14 cellular contexts compared by ENCODE assay signal in genomic region chr17:77379837-77380236, GRCh38.
A peak's percentile ranks its signal among the peaks of the same experiment; 100 is the strongest.
DNase-seq lines count a peak whose midpoint lies in the region; ATAC-seq and TF ChIP-seq lines count a peak whose summit lies in the region.
"Had no signal": no experiment of that assay in that cellular context is flagged by ENCODE, and none has a peak within 500 bp of the region (broad histone marks: within the 10 kb centered on the region; RNA-seq: fewer than 3 reads in every experiment).

No MANE protein-coding gene starts in this region.

- peak overlapping the region; percentile 96 to 100 (median 99) for H3K4me2 ChIP-seq in BLaER1 treated with 17β-estradiol and CSF1 and Interleukin-3, amounts not matched to agents 10 nM and 100 nM

- H4K20me1 ChIP-seq in BLaER1 treated with 17β-estradiol and CSF1 and Interleukin-3, amounts not matched to agents 10 nM and 100 nM, result peaks cover 94 to 100% (median 98%) of the 10 kb centered on the region in 11 experiments

- no peak overlapping the region for H3K4me3 ChIP-seq in BLaER1 treated with 17β-estradiol and CSF1 and Interleukin-3, amounts not matched to agents 10 nM and 100 nM
- H3K4me3 ChIP-seq in WERI-Rb-1 (ENCODE audit: low read depth, low read length) (no peak overlapping the region), skeletal muscle tissue (ENCODE audit: low read length in 3 of 3) (no peak overlapping the region), body of pancreas (no peak overlapping the region)
- H3K4me3 ChIP-seq: psoas muscle, SJCRH30 had no signal

- 67 to 75% methylated on average over 6 of the region's 6 CpGs for WGBS in body of pancreas, 2 donors

- ATAC-seq in body of pancreas, result no peak
- ATAC-seq: psoas muscle had no signal

- peak overlapping the region in 5 of 11 experiments; percentile 18 to 34 (median 31); a peak in 4 of 22 replicates for H3K9ac ChIP-seq in BLaER1 treated with 17β-estradiol and CSF1 and Interleukin-3, amounts not matched to agents 10 nM and 100 nM
- H3K9ac ChIP-seq in skeletal muscle tissue (ENCODE audit: low read depth in 1 of 3, low read length in 3 of 3), result no peak overlapping the region

- no peaks in the 10 kb centered on the region for H3K9me3 ChIP-seq in BLaER1 treated with 17β-estradiol and CSF1 and Interleukin-3, amounts not matched to agents 10 nM and 100 nM (replicated peaks in 1 of 11)
- H3K9me3 ChIP-seq in WERI-Rb-1 (ENCODE audit: severe bottlenecking), result no peaks in the 10 kb centered on the region
- H3K9me3 ChIP-seq in skeletal muscle tissue (ENCODE audit: control insufficient read depth in 3 of 3, low read length in 3 of 3), result no peaks in the 10 kb centered on the region
- H3K9me3 ChIP-seq in body of pancreas, result no peaks in the 10 kb centered on the region
- H3K9me3 ChIP-seq: psoas muscle, SJCRH30 had no signal

- DNase-seq in WERI-Rb-1, result no peak
- no peak for DNase-seq in NOMO-1 treated with dmso at 0.1 percent for 144 hours (lab: John Stamatoyannopoulos, UW; ENCODE audit: unreplicated experiment)
- DNase-seq in cerebellar nuclear complex (lab: John Stamatoyannopoulos, UW), result no peak
- DNase-seq in NCI-H510A (lab: John Stamatoyannopoulos, UW), result no peak
- no peak for DNase-seq in body of pancreas
- DNase-seq: activated CD8-positive, alpha-beta memory T cell treated with anti-CD3 and anti-CD28 coated beads for 24 hours; activated effector memory CD4-positive, alpha-beta T cell treated with Interleukin-2 at 50 U/mL for 16 hours; immature natural killer cell; psoas muscle; SJCRH30; stimulated activated CD8-positive, alpha-beta memory T cell treated with anti-CD3 and anti-CD28 coated beads, Interleukin-4, amount 100 ng/mL, for 48 hours had no signal

- H3K36me3 ChIP-seq in BLaER1 treated with 17β-estradiol and CSF1 and Interleukin-3, amounts not matched to agents 10 nM and 100 nM, result peaks cover 0 to 35% (median 12%) of the 10 kb centered on the region in 11 experiments; a peak in 14 of 22 replicates
- peaks cover 34% of the 10 kb centered on the region for H3K36me3 ChIP-seq in WERI-Rb-1
- H3K36me3 ChIP-seq in skeletal muscle tissue (ENCODE audit: control insufficient read depth in 3 of 3, insufficient read depth in 3 of 3, low read length in 3 of 3), result no peaks in the 10 kb centered on the region
- no peaks in the 10 kb centered on the region for H3K36me3 ChIP-seq in body of pancreas (replicated peaks in 1 of 2; ENCODE audit: insufficient read depth in 1 of 2, low read depth in 2 of 2)

- H3K27ac ChIP-seq in BLaER1 treated with 17β-estradiol and CSF1 and Interleukin-3, amounts not matched to agents 10 nM and 100 nM, result peak overlapping the region in 1 of 11 experiments; percentile 34; a peak in 1 of 22 replicates
- peak overlapping the region; percentile 89 for H3K27ac ChIP-seq in WERI-Rb-1
- H3K27ac ChIP-seq in layer of hippocampus (ENCODE audit: low read depth, low read length), result peak overlapping the region; percentile 77
- peak overlapping the region; percentile 40 for H3K27ac ChIP-seq in skeletal muscle tissue (ENCODE audit: low read depth, low read length)
- peak overlapping the region in 2 of 4 donors; percentile 28 to 93 for H3K27ac ChIP-seq in body of pancreas
- H3K27ac ChIP-seq: psoas muscle, SJCRH30 had no signal

- no peak for TF ChIP-seq POLR2A in body of pancreas (IDR thresholded peaks at IDR 0.05)

- H3K4me1 ChIP-seq in BLaER1 treated with 17β-estradiol and CSF1 and Interleukin-3, amounts not matched to agents 10 nM and 100 nM, result peaks cover 89 to 100% (median 98%) of the 10 kb centered on the region in 10 experiments
- H3K4me1 ChIP-seq in skeletal muscle tissue (ENCODE audit: control insufficient read depth in 3 of 3, insufficient read depth in 3 of 3, low read length in 3 of 3) (peaks cover 69 to 89% (median 88%) of the 10 kb centered on the region in 3 donors), body of pancreas (peaks cover 98% of the 10 kb centered on the region)

- H3K27me3 ChIP-seq in BLaER1 treated with 17β-estradiol and CSF1 and Interleukin-3, amounts not matched to agents 10 nM and 100 nM, result no peaks in the 10 kb centered on the region
- H3K27me3 ChIP-seq in WERI-Rb-1 (ENCODE audit: insufficient read depth, low read depth, severe bottlenecking), result no peaks in the 10 kb centered on the region
- no peaks in the 10 kb centered on the region for H3K27me3 ChIP-seq in layer of hippocampus (ENCODE audit: control insufficient read depth, insufficient read depth, low read length)
- no peaks in the 10 kb centered on the region for H3K27me3 ChIP-seq in skeletal muscle tissue (ENCODE audit: control insufficient read depth in 3 of 3, insufficient read depth in 3 of 3, low read length in 3 of 3)
- no peaks in the 10 kb centered on the region for H3K27me3 ChIP-seq in body of pancreas
- H3K27me3 ChIP-seq: SJCRH30 had no signal

- intact Hi-C loops in body of pancreas (cut with DNase I), result no loop called here

- TF ChIP-seq CTCF in WERI-Rb-1 (IDR thresholded peaks at IDR 0.05; ENCODE audit: low read depth, low read length) (no peak), body of pancreas (IDR thresholded peaks at IDR 0.05) (no peak)
